ENCODE assay signal across 22 cellular contexts in genomic region chr6:26207248-26207801, GRCh38.
A peak's percentile ranks its signal among the peaks of the same experiment; 100 is the strongest.
DNase-seq lines count a peak whose midpoint lies in the region; ATAC-seq and TF ChIP-seq lines count a peak whose summit lies in the region.
"Had no signal": no experiment of that assay in that cellular context is flagged by ENCODE, and none has a peak within 500 bp of the region (broad histone marks: within the 10 kb centered on the region; RNA-seq: fewer than 3 reads in every experiment).

No MANE protein-coding gene starts in this region.

- H3K9me2 ChIP-seq in neural cell (ENCODE audit: insufficient read depth, low read length) = no peaks in the 10 kb centered on the region

- H3K27me3 ChIP-seq in IMR-90 (ENCODE audit: control insufficient read depth, insufficient read depth, low read length) (no peaks in the 10 kb centered on the region), neural cell (ENCODE audit: insufficient read depth, low read depth, low read length) (no peaks in the 10 kb centered on the region), neuronal stem cell (ENCODE audit: control insufficient read depth in 3 of 3, insufficient read depth in 3 of 3, low read depth in 1 of 3, low read length in 3 of 3) (no peaks in the 10 kb centered on the region)
- H3K27me3 ChIP-seq: breast epithelium, Peyer's patch, tibial artery had no signal

- no peak for TF ChIP-seq POLR2A in IMR-90 (IDR thresholded peaks at IDR 0.05; ENCODE audit: low read depth, low read length)

- no peak for TF ChIP-seq CTCF in IMR-90 (conservative IDR thresholded peaks at IDR 0.05; ENCODE audit: low read depth, low read length)
- no peak for TF ChIP-seq CTCF in WTC11 (IDR thresholded peaks at IDR 0.05)
- TF ChIP-seq CTCF in neural cell (IDR thresholded peaks at IDR 0.05; ENCODE audit: poor library complexity, severe bottlenecking) = no peak

- H2BK15ac ChIP-seq in IMR-90 (ENCODE audit: low read depth, low read length) (no peak overlapping the region), neuronal stem cell (ENCODE audit: low read length) (no peak overlapping the region)

- no peak overlapping the region; the same call in 1 of the 2 replicates for H3K4me3 Mint-ChIP-seq in WTC11
- H3K4me3 Mint-ChIP-seq: activated naive CD4-positive, alpha-beta T cell treated with anti-CD3 and anti-CD28 coated beads, Interleukin-2, amount 50 U/mL, for 24 hours; activated T-cell treated with anti-CD3 and anti-CD28 coated beads, Interleukin-2, amount 50 U/mL, for 24 hours; dendritic cell treated with granulocyte-macrophage colony-stimulating factor and Interleukin-4, amounts not matched to agents 40 ng/mL and 50 ng/mL, for 4 days; nephron; stimulated activated effector memory CD8-positive, alpha-beta T cell treated with anti-CD3 and anti-CD28 coated beads, Interleukin-12 subunit alpha, Interleukin-12 subunit beta, amount 100 ng/mL, for 72 hours had no signal

- H3F3A ChIP-seq in neural cell (ENCODE audit: insufficient read depth, low read length, poor library complexity, severe bottlenecking) = peaks cover 8% of the 10 kb centered on the region

- H2BK120ac ChIP-seq in IMR-90 (ENCODE audit: low read depth, low read length) (no peak overlapping the region), neuronal stem cell (ENCODE audit: low read depth, low read length) (no peak overlapping the region)

- H2BK20ac ChIP-seq in IMR-90 (ENCODE audit: low read depth, low read length) = no peak overlapping the region

- H2BK5ac ChIP-seq in IMR-90 (ENCODE audit: low read depth, low read length, poor library complexity, severe bottlenecking) = no peak overlapping the region
- H2BK5ac ChIP-seq in neuronal stem cell (ENCODE audit: low read length) = no peak overlapping the region

- H4K8ac ChIP-seq in IMR-90 (ENCODE audit: low read depth in 2 of 2, low read length in 2 of 2) (no peak overlapping the region), neuronal stem cell (ENCODE audit: low read depth, low read length) (no peak overlapping the region)

- H3K9ac ChIP-seq in IMR-90 (ENCODE audit: low read depth, low read length) = no peak overlapping the region
- peak overlapping the region; percentile 98 for H3K9ac ChIP-seq in neural cell (ENCODE audit: low read length)
- no peak overlapping the region for H3K9ac ChIP-seq in neuronal stem cell (ENCODE audit: low read depth, low read length, poor library complexity)

- no peaks in the 10 kb centered on the region for H3K9me3 Mint-ChIP-seq in WTC11
- H3K9me3 Mint-ChIP-seq: activated naive CD4-positive, alpha-beta T cell treated with anti-CD3 and anti-CD28 coated beads, Interleukin-2, amount 50 U/mL, for 24 hours; activated T-cell treated with anti-CD3 and anti-CD28 coated beads, Interleukin-2, amount 50 U/mL, for 24 hours; dendritic cell treated with granulocyte-macrophage colony-stimulating factor and Interleukin-4, amounts not matched to agents 40 ng/mL and 50 ng/mL, for 4 days; nephron; stimulated activated effector memory CD8-positive, alpha-beta T cell treated with anti-CD3 and anti-CD28 coated beads, Interleukin-12 subunit alpha, Interleukin-12 subunit beta, amount 100 ng/mL, for 72 hours had no signal

- peaks cover 33% of the 10 kb centered on the region for H3K79me2 ChIP-seq in neural cell (replicated peaks; ENCODE audit: insufficient read depth, low read length)

- H3K4ac ChIP-seq in IMR-90 (ENCODE audit: low read depth, low read length) (peak overlapping the region; percentile 53; the same call in 1 of the 2 replicates), neuronal stem cell (ENCODE audit: low read length) (no peak overlapping the region)

- H2AK9ac ChIP-seq in IMR-90 (replicated peaks; ENCODE audit: low read depth, low read length, poor library complexity) = no peak overlapping the region

- H3K27ac Mint-ChIP-seq in WTC11 = no peak overlapping the region
- H3K27ac Mint-ChIP-seq: activated naive CD4-positive, alpha-beta T cell treated with anti-CD3 and anti-CD28 coated beads, Interleukin-2, amount 50 U/mL, for 24 hours; activated T-cell treated with anti-CD3 and anti-CD28 coated beads, Interleukin-2, amount 50 U/mL, for 24 hours; dendritic cell treated with granulocyte-macrophage colony-stimulating factor and Interleukin-4, amounts not matched to agents 40 ng/mL and 50 ng/mL, for 4 days; nephron; stimulated activated effector memory CD8-positive, alpha-beta T cell treated with anti-CD3 and anti-CD28 coated beads, Interleukin-12 subunit alpha, Interleukin-12 subunit beta, amount 100 ng/mL, for 72 hours had no signal

- H4K20me1 ChIP-seq in IMR-90 (ENCODE audit: insufficient read depth, low read length) (no peaks in the 10 kb centered on the region), neural cell (ENCODE audit: insufficient read depth) (no peaks in the 10 kb centered on the region)

- H2BK12ac ChIP-seq in neuronal stem cell (ENCODE audit: low read length) = no peak overlapping the region

- dilution Hi-C loops in IMR-90 (cut with HindIII; ENCODE audit: low sequenced_read_pairs, unreplicated experiment) = no loop called here

- H3K4me1 ChIP-seq in IMR-90 (ENCODE audit: control insufficient read depth, insufficient read depth, low read length) = no peaks in the 10 kb centered on the region
- H3K4me1 ChIP-seq in neuronal stem cell (ENCODE audit: control insufficient read depth in 2 of 2, insufficient read depth in 1 of 2, low read depth in 1 of 2, low read length in 2 of 2) = peaks cover 2 to 14% of the 10 kb centered on the region in 2 donors
- H3K4me1 ChIP-seq: breast epithelium, psoas muscle had no signal

- peaks cover 15% of the 10 kb centered on the region for H3K4me1 Mint-ChIP-seq in WTC11

- H4K91ac ChIP-seq in IMR-90 (ENCODE audit: insufficient read depth, low read depth, low read length) (no peak overlapping the region), neuronal stem cell (ENCODE audit: low read depth, low read length, poor library complexity) (no peak overlapping the region)

- no peak for TF ChIP-seq EP300 in neural cell (conservative IDR thresholded peaks at IDR 0.05; ENCODE audit: poor library complexity, severe bottlenecking)

- H3K18ac ChIP-seq in IMR-90 (ENCODE audit: low read depth, low read length) (no peak overlapping the region), neuronal stem cell (ENCODE audit: low read length) (no peak overlapping the region)

- BruUV-seq in IMR-90 (replicated peaks; lab: Mats Ljungman, UMichigan) = no TSS peak

- H3K9me1 ChIP-seq in IMR-90 (ENCODE audit: insufficient read depth, low read length) = no peaks in the 10 kb centered on the region

- H4K5ac ChIP-seq in IMR-90 (ENCODE audit: low read depth, low read length) = no peak overlapping the region

- H3K9me3 ChIP-seq in IMR-90 (ENCODE audit: control insufficient read depth, insufficient read depth, low read length) (no peaks in the 10 kb centered on the region), neural cell (ENCODE audit: low read length) (no peaks in the 10 kb centered on the region), neuronal stem cell (replicated peaks in 1 of 2; ENCODE audit: control insufficient read depth in 2 of 2, insufficient read depth in 1 of 2, low read depth in 1 of 2, low read length in 2 of 2) (no peaks in the 10 kb centered on the region)
- H3K9me3 ChIP-seq: breast epithelium, esophagus muscularis mucosa, Peyer's patch, psoas muscle, tibial artery had no signal

- H3K4me2 ChIP-seq in IMR-90 (ENCODE audit: low read depth, low read length) (no peak overlapping the region), neural cell (ENCODE audit: low read length) (peak overlapping the region; percentile 96), neuronal stem cell (ENCODE audit: insufficient read depth, low read length, poor library complexity, severe bottlenecking) (no peak overlapping the region)

- CTCF ChIA-PET in IMR-90 (lab: Yijun Ruan, JAX) (interaction anchor here (0.6 kb wide), 1 partner anchor 899 kb away, joined by 3 read pairs; no protein-coding TSS in a partner anchor), WTC11 (lab: Charles Lee) (interaction anchor here (1.3 to 1.8 kb wide), 2 partner anchors 9 to 31 kb away, joined by 4 read pairs; no protein-coding TSS in a partner anchor)

- no peaks in the 10 kb centered on the region for H3K36me3 ChIP-seq in IMR-90 (ENCODE audit: control insufficient read depth, insufficient read depth, low read length)
- H3K36me3 ChIP-seq in neural cell (ENCODE audit: insufficient read depth, low read length) = no peaks in the 10 kb centered on the region
- H3K36me3 ChIP-seq in neuronal stem cell (replicated peaks in 1 of 2; ENCODE audit: control insufficient read depth in 2 of 2, insufficient read depth in 2 of 2, low read length in 2 of 2) = no peaks in the 10 kb centered on the region
- H3K36me3 ChIP-seq: breast epithelium, esophagus muscularis mucosa, Peyer's patch, tibial artery had no signal

- ATAC-seq in IMR-90 (ENCODE audit: low read depth) = no peak
- ATAC-seq in WTC11 = 0 out of 2 replicates have a peak, but pooled peaks have one; percentile 4
- ATAC-seq: psoas muscle; stimulated activated effector memory CD8-positive, alpha-beta T cell treated with anti-CD3 and anti-CD28 coated beads, Interleukin-12 subunit alpha, Interleukin-12 subunit beta, amount 100 ng/mL, for 72 hours had no signal

- H3K27ac ChIP-seq in IMR-90 (ENCODE audit: insufficient read depth, low read length) (no peak overlapping the region), neural cell (ENCODE audit: low read length) (peak overlapping the region; percentile 97), neuronal stem cell (replicated peaks; ENCODE audit: low read length) (no peak overlapping the region)
- H3K27ac ChIP-seq: psoas muscle, tibial artery had no signal

- TF ChIP-seq RAD21 in IMR-90 (IDR thresholded peaks at IDR 0.05; ENCODE audit: low read length) (no peak), neural cell (conservative IDR thresholded peaks at IDR 0.05) (no peak)

- DNase-seq in NCI-H2227 (lab: John Stamatoyannopoulos, UW; ENCODE audit: unreplicated experiment) (peak; percentile 33), NCI-H2227 treated with DMSO at 0.1 percent for 48 hours (lab: John Stamatoyannopoulos, UW) (no peak), IMR-90 (no peak), WTC11 (ENCODE audit: low spot score) (no peak), iPS-NIHi11 (ENCODE audit: low spot score) (no peak), neuronal stem cell (ENCODE audit: low spot score) (no peak)
- no peak for DNase-seq in activated CD4-positive, CD25-positive, alpha-beta regulatory T cell (lab: John Stamatoyannopoulos, UW)
- DNase-seq: activated T-cell treated with anti-CD3 and anti-CD28 coated beads, Interleukin-2, amount 50 U/mL, for 24 hours; H7; islet precursor cell; NCI-H187 treated with DMSO at 0.1 percent for 48 hours; NCI-H524; Peyer's patch; psoas muscle; tibial artery had no signal

- H3K23ac ChIP-seq in IMR-90 (ENCODE audit: low read depth, low read length) (peak overlapping the region; percentile 31; the same call in 1 of the 2 replicates), neuronal stem cell (ENCODE audit: low read depth, low read length, poor library complexity) (no peak overlapping the region)

- H2AK5ac ChIP-seq in IMR-90 (ENCODE audit: low read depth, low read length) = no peak overlapping the region
- H2AK5ac ChIP-seq in neuronal stem cell (ENCODE audit: low read depth, low read length) = no peak overlapping the region

- no peaks in the 10 kb centered on the region for H3K27me3 Mint-ChIP-seq in WTC11 (ENCODE audit: low read depth)
- H3K27me3 Mint-ChIP-seq: activated naive CD4-positive, alpha-beta T cell treated with anti-CD3 and anti-CD28 coated beads, Interleukin-2, amount 50 U/mL, for 24 hours; activated T-cell treated with anti-CD3 and anti-CD28 coated beads, Interleukin-2, amount 50 U/mL, for 24 hours; dendritic cell treated with granulocyte-macrophage colony-stimulating factor and Interleukin-4, amounts not matched to agents 40 ng/mL and 50 ng/mL, for 4 days had no signal

- no peak overlapping the region for H3K56ac ChIP-seq in IMR-90 (ENCODE audit: extremely low read depth, insufficient read depth, low read length)

- POLR2A ChIA-PET in IMR-90 (lab: Charles Lee; ENCODE audit: unreplicated experiment) = interaction anchor here (0.7 kb wide), 1 partner anchor 8 kb away, joined by 9 read pairs; no protein-coding TSS in a partner anchor
- POLR2A ChIA-PET in WTC11 (lab: Charles Lee) = interaction anchor here (0.5 to 7.7 kb wide), 16 partner anchors 8 to 1630 kb away, joined by 3 to 199 read pairs (median 6); a partner anchor contains a TSS

- H3K36me3 Mint-ChIP-seq in WTC11 = peaks cover 4% of the 10 kb centered on the region; the same call in 1 of the 2 replicates

- H2AFZ ChIP-seq in IMR-90 (replicated peaks; ENCODE audit: low read length, poor library complexity) (no peak overlapping the region), neural cell (ENCODE audit: low read depth, low read length) (no peak overlapping the region), neuronal stem cell (ENCODE audit: low read length) (no peak overlapping the region)

- in situ Hi-C loops in IMR-90 (cut with MboI; ENCODE audit: low sequenced_read_pairs) = loop anchor here (25.0 kb wide), 1 partner anchor 1630 kb away; a partner anchor contains a TSS

- WGBS in IMR-90 (ENCODE audit: extremely low coverage in 2 of 2, insufficient read length in 1 of 2), 2 experiments = no CpG with 5 or more reads among the region's 5 CpGs
- no CpG with 5 or more reads among the region's 5 CpGs for WGBS in neuronal stem cell (ENCODE audit: extremely low coverage in 2 of 2, insufficient read length in 2 of 2, insufficient replicate concordance in 1 of 2), 2 donors

- no peak overlapping the region for H3K14ac ChIP-seq in IMR-90 (replicated peaks; ENCODE audit: low read depth, low read length)
- no peak overlapping the region for H3K14ac ChIP-seq in neuronal stem cell (ENCODE audit: low read length)

- intact Hi-C loops in IMR-90 (cut with micrococcal nuclease) = no loop called here

- no peak overlapping the region for H3K4me3 ChIP-seq in IMR-90 (ENCODE audit: insufficient read depth, low read depth, low read length)
- peak overlapping the region; percentile 76 for H3K4me3 ChIP-seq in neural cell (ENCODE audit: low read length)
- no peak overlapping the region for H3K4me3 ChIP-seq in neuronal stem cell (ENCODE audit: low read length in 2 of 2)
- H3K4me3 ChIP-seq: psoas muscle had no signal

- peaks cover 0 to 5% of the 10 kb centered on the region in 2 experiments; a peak in 2 of 4 replicates for H3K79me1 ChIP-seq in IMR-90 (ENCODE audit: low read depth in 1 of 2, low read length in 2 of 2)
- H3K79me1 ChIP-seq in neuronal stem cell (ENCODE audit: low read depth, low read length) = no peaks in the 10 kb centered on the region
